In the genomic region with DNA sequence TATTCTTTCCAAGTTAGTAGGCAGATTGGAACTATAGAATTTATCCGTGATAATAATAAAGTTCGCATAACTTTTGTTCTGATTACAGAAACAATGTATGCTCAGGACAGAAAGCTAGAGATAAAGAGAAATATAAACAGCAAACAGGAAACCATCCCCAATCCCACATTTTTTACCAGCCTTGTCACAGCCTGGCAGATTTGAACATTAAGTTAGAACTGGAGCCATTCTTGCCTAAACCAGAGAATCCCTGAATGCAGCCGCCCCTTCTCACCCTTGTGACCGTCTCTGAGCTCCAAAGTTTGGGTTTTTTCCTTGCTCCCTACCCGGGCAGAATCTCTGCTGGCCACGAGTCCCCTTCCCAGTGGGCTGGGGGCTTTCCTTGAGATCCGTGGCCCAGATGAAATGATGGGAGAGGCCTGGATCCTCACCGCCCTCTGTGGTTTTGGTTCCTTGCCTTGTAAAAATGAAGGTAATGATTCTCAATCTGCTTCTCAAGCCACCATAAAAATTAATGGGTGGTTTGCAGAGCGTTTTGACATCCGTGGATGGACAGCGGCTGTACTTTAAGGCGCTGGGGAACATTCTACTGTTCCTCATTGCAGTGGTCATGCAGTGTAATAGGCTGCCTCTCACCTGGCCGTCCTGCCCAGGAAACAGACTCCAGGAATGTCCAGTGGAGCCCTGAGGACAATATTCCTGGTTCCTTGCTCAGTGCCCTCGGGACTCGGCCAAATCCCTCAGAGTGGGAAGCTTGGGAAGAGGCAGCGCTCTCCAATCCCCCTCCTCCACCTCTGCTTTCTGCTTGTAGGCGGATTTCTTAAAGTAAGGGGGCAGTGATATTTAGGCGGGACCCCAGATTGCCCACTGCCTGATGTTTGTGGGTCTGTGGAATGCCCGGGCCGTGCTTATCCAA, we compare ENCODE assay signal across 10 cellular contexts. TPM values are rescaled to one million over a fixed set of nuclear protein-coding genes. Genes with fewer than 3 reads are reported as not detected.
DNase-seq lines count a peak whose midpoint lies in the region; ATAC-seq, FAIRE-seq and TF ChIP-seq lines count a peak whose summit lies in the region.
"Had no signal": no experiment of that assay in that cellular context is flagged by ENCODE, and none has a peak within 500 bp of the region (broad histone marks: within the 10 kb centered on the region; RNA-seq: fewer than 3 reads in every experiment).

No MANE protein-coding gene starts in this region.

- H3K36me3 ChIP-seq in HepG2 (replicated peaks in 1 of 2; ENCODE audit: control insufficient read depth in 1 of 2, insufficient read depth in 2 of 2, low read length in 2 of 2) = peaks cover 4 to 19% of the 10 kb centered on the region in 2 experiments; a peak in 4 of 5 replicates

- H3K36me3 Mint-ChIP-seq in activated CD4-positive, alpha-beta T cell treated with anti-CD3 and anti-CD28 coated beads, Interleukin-2, amount 10 ng/mL, durations not matched to agents 24 days and 14 days (ENCODE audit: low read depth) = no peaks in the 10 kb centered on the region

- H3K4me1 Mint-ChIP-seq in activated CD4-positive, alpha-beta T cell treated with anti-CD3 and anti-CD28 coated beads, Interleukin-2, amount 10 ng/mL, durations not matched to agents 24 days and 14 days = peaks cover 3% of the 10 kb centered on the region

- peak overlapping the region; percentile 78 for H3K9ac ChIP-seq in HepG2 (ENCODE audit: insufficient read depth, low read depth, low read length)

- no peak for FAIRE-seq in HepG2 (lab: Jason Lieb, UNC)
- FAIRE-seq: G401.6 had no signal

- POLR2A ChIA-PET in HepG2 (lab: Yijun Ruan, JAX) = interaction anchor here (2.0 to 8.7 kb wide), 4 partner anchors 14 to 73 kb away, joined by 4 to 53 read pairs (median 21); no protein-coding TSS in a partner anchor

- peaks cover 62% of the 10 kb centered on the region for H3K79me2 ChIP-seq in HepG2 (ENCODE audit: insufficient read depth, low read length)

- 0 out of 4 replicates have a peak, but pooled peaks have one; percentile 18 to 25 for TF ChIP-seq POLR2A in HepG2 (IDR thresholded peaks at IDR 0.05; ENCODE audit: insufficient read depth in 1 of 2, low read depth in 2 of 2, low read length in 2 of 2)

- H3K27me3 ChIP-seq in HepG2 (ENCODE audit: control insufficient read depth in 1 of 2, insufficient read depth in 2 of 2, low read length in 2 of 2) = no peaks in the 10 kb centered on the region; a peak in 2 of 5 replicates

- DNase-seq in activated CD4-positive, alpha-beta T cell treated with anti-CD3 and anti-CD28 coated beads, Interleukin-2, amount 10 ng/mL, durations not matched to agents 24 days and 14 days = no peak
- no peak for DNase-seq in activated CD4-positive, alpha-beta T cell treated with anti-CD3 and anti-CD28 coated beads for 4 hours
- DNase-seq in astrocyte of the spinal cord (ENCODE audit: low read depth, low spot score) (no peak), HepG2 (ENCODE audit: low spot score) (no peak), NCI-H1694 (lab: John Stamatoyannopoulos, UW) (no peak), HPDE6-E6E7 (ENCODE audit: extremely low spot score) (no peak)

- H2AFZ ChIP-seq in HepG2 (ENCODE audit: low read length) = no peak overlapping the region

- in situ Hi-C loops in astrocyte of the spinal cord (cut with HindIII; ENCODE audit: low sequenced_read_pairs) = no loop called here
- in situ Hi-C loops in HepG2 (cut with HindIII; ENCODE audit: extremely low pct_ligation_motif_present, low pct_unique_long_range_greater_than_20kb) = no loop called here

- no peaks in the 10 kb centered on the region for H3K9me3 ChIP-seq in HepG2 (ENCODE audit: low read length)

- H3K27ac Mint-ChIP-seq in activated CD4-positive, alpha-beta T cell treated with anti-CD3 and anti-CD28 coated beads, Interleukin-2, amount 10 ng/mL, durations not matched to agents 24 days and 14 days = peak overlapping the region; percentile 17

- TF ChIP-seq EP300 in HepG2 (IDR thresholded peaks at IDR 0.05; ENCODE audit: low read depth in 2 of 2, low read length in 2 of 2) (no peak), HepG2 (CRISPR knock-in tag; IDR thresholded peaks at IDR 0.05; ENCODE audit: borderline replicate concordance) (no peak)

- H3K4me3 ChIP-seq in astrocyte of the spinal cord (ENCODE audit: low read depth, low read length) (peak overlapping the region; percentile 86), HepG2 (replicated peaks in 1 of 3; ENCODE audit: insufficient read depth in 1 of 3, low read depth in 2 of 3, low read length in 3 of 3) (peak overlapping the region; percentile 74 to 93 (median 76))

- 8% methylated on average over 20 of the region's 20 CpGs for WGBS in HepG2 (ENCODE audit: low lambda C conversion rate)

- peaks cover 43% of the 10 kb centered on the region for H4K20me1 ChIP-seq in HepG2 (ENCODE audit: insufficient read depth, low read length)

- peaks cover 64% of the 10 kb centered on the region for H3K27me3 Mint-ChIP-seq in activated CD4-positive, alpha-beta T cell treated with anti-CD3 and anti-CD28 coated beads, Interleukin-2, amount 10 ng/mL, durations not matched to agents 24 days and 14 days

- no TSS peak for BruUV-seq in HepG2 (replicated peaks; lab: Mats Ljungman, UMichigan)

- peak overlapping the region; percentile 92 for H3K4me2 ChIP-seq in HepG2 (ENCODE audit: low read depth, low read length)

- intact Hi-C loops in activated CD4-positive, alpha-beta T cell treated with anti-CD3 and anti-CD28 coated beads, Interleukin-2, amount 10 ng/mL, durations not matched to agents 24 days and 14 days (cut with micrococcal nuclease) = no loop called here
- intact Hi-C loops in HepG2 (cut with micrococcal nuclease; ENCODE audit: unreplicated experiment) = loop anchor here (2.0 to 5.0 kb wide), 7 partner anchors 23 to 403 kb away; no protein-coding TSS in a partner anchor

- CTCF ChIA-PET in HepG2 (lab: Yijun Ruan, JAX; ENCODE audit: low intra/inter-chr PET ratio, low total read pairs) = no interaction called here

- TF ChIP-seq CTCF in astrocyte of the spinal cord (IDR thresholded peaks at IDR 0.05; ENCODE audit: low read depth, low read length) (no peak), HepG2 (CRISPR knock-in tag; IDR thresholded peaks at IDR 0.05) (no peak)

- H3K27ac ChIP-seq in HepG2 (ENCODE audit: extremely low read length, insufficient read depth, low read length) (peak overlapping the region; percentile 56), temporal lobe (ENCODE audit: low read depth, low read length) (peak overlapping the region; percentile 89)

- ATAC-seq in HepG2 (peak; percentile 46), HG02798 (IDR thresholded peaks at IDR 0.05; ENCODE audit: poor library complexity, unreplicated experiment) (no peak)

- peak overlapping the region; percentile 48 for H3K4me3 Mint-ChIP-seq in activated CD4-positive, alpha-beta T cell treated with anti-CD3 and anti-CD28 coated beads, Interleukin-2, amount 10 ng/mL, durations not matched to agents 24 days and 14 days

- peaks cover 74% of the 10 kb centered on the region for H3K4me1 ChIP-seq in HepG2 (ENCODE audit: insufficient read depth, low read length)

- no peaks in the 10 kb centered on the region for H3K9me3 Mint-ChIP-seq in activated CD4-positive, alpha-beta T cell treated with anti-CD3 and anti-CD28 coated beads, Interleukin-2, amount 10 ng/mL, durations not matched to agents 24 days and 14 days

- no peak for TF ChIP-seq RAD21 in HepG2 (CRISPR knock-in tag; IDR thresholded peaks at IDR 0.05)

TF ChIP-seq in HepG2, 621 proteins besides CTCF, POLR2A, EP300 and RAD21 (continues in another document):
- peak; percentile 57; the same call in 1 of the 2 replicates for TF ChIP-seq SAP130 (CRISPR knock-in tag; IDR thresholded peaks at IDR 0.05; ENCODE audit: low read depth)
- no peak for TF ChIP-seq SRSF9 (IDR thresholded peaks at IDR 0.05; ENCODE audit: borderline replicate concordance, insufficient read depth, low read depth, low read length, poor library complexity, severe bottlenecking)
- TF ChIP-seq CBX2 (IDR thresholded peaks at IDR 0.05; ENCODE audit: low read depth, low read length) = no peak
- no peak for TF ChIP-seq CBX2 (CRISPR knock-in tag; IDR thresholded peaks at IDR 0.05; ENCODE audit: low read depth)

RNA-seq across cellular contexts. Expression of a gene that starts 1.6 kb away (rescaled TPM):
- 0.07 and 0.28 TPM in 2 replicates for total RNA-seq in activated CD4-positive, alpha-beta T cell treated with anti-CD3 and anti-CD28 coated beads, Interleukin-2, amount 10 ng/mL, durations not matched to agents 24 days and 14 days
- total RNA-seq in HepG2 (2016; rRNA removed; fragmentation: Illumina TruSeq; extraction: Trizol) = 34.6 and 44.3 TPM in 2 replicates
- 10.1 and 13.4 TPM in 2 replicates for total RNA-seq in HepG2 (2016; cell fraction: cytosol; rRNA removed; fragmentation: Illumina TruSeq; extraction: Trizol; ENCODE audit: low read depth)
- total RNA-seq in HepG2 (2016; cell fraction: insoluble cytoplasmic fraction; rRNA removed; fragmentation: Illumina TruSeq; extraction: Trizol) = 33.4 and 38.6 TPM in 2 replicates
- total RNA-seq in HepG2 (2016; cell fraction: membrane; rRNA removed; fragmentation: Illumina TruSeq; extraction: Trizol) = 23.4 and 24.2 TPM in 2 replicates
- 29.3 and 37.6 TPM in 2 replicates for total RNA-seq in HepG2 (2016; cell fraction: nucleus; rRNA removed; fragmentation: Illumina TruSeq; extraction: Trizol)
- 99.1 and 101 TPM in 2 replicates for polyA plus RNA-seq in HepG2 (2011; rRNA removed)
- polyA plus RNA-seq in HepG2 (2011; cell fraction: cytosol; rRNA removed) = 62.2 and 70.2 TPM in 2 replicates
- polyA plus RNA-seq in HepG2 (2011; cell fraction: nucleus; rRNA removed) = 57.3 and 58.3 TPM in 2 replicates
- 54.2 and 63.2 TPM in 2 replicates for polyA plus RNA-seq in HepG2 (2012)
- polyA plus RNA-seq in HepG2 (2016; cell fraction: cytosol; fragmentation: Illumina TruSeq; extraction: Trizol; ENCODE audit: low read depth) = 12.1 and 15.0 TPM in 2 replicates
- 41.4 and 47.1 TPM in 2 replicates for polyA plus RNA-seq in HepG2 (2016; cell fraction: insoluble cytoplasmic fraction; fragmentation: Illumina TruSeq; extraction: Trizol; ENCODE audit: low read depth)
- polyA plus RNA-seq in HepG2 (2016; cell fraction: membrane; fragmentation: Illumina TruSeq; extraction: Trizol; ENCODE audit: low read depth) = 16.0 and 16.3 TPM in 2 replicates
- 33.7 and 37.2 TPM in 2 replicates for polyA plus RNA-seq in HepG2 (2016; cell fraction: nucleus; fragmentation: Illumina TruSeq; extraction: Trizol; ENCODE audit: insufficient read depth, low read depth)
- 50.3 and 196 TPM in 2 replicates for polyA minus RNA-seq in HepG2 (2011; rRNA and poly(A)+ RNA removed; ENCODE audit: low replicate concordance)
- 58.1 and 67.7 TPM in 2 replicates for polyA minus RNA-seq in HepG2 (2011; cell fraction: cytosol; rRNA and poly(A)+ RNA removed)
- 92.1 and 100 TPM in 2 replicates for polyA minus RNA-seq in HepG2 (2011; cell fraction: nucleus; rRNA and poly(A)+ RNA removed)
- total RNA-seq in temporal lobe = 8.4 TPM
- total RNA-seq: T-helper 2 cell treated with Interferon-gamma antibody and Interleukin-4, amounts not matched to agents 100 ng/mL and 5 ng/mL, for 36 hours had no signal
